ENCODE assay signal across 7 cellular contexts in the genomic region with DNA sequence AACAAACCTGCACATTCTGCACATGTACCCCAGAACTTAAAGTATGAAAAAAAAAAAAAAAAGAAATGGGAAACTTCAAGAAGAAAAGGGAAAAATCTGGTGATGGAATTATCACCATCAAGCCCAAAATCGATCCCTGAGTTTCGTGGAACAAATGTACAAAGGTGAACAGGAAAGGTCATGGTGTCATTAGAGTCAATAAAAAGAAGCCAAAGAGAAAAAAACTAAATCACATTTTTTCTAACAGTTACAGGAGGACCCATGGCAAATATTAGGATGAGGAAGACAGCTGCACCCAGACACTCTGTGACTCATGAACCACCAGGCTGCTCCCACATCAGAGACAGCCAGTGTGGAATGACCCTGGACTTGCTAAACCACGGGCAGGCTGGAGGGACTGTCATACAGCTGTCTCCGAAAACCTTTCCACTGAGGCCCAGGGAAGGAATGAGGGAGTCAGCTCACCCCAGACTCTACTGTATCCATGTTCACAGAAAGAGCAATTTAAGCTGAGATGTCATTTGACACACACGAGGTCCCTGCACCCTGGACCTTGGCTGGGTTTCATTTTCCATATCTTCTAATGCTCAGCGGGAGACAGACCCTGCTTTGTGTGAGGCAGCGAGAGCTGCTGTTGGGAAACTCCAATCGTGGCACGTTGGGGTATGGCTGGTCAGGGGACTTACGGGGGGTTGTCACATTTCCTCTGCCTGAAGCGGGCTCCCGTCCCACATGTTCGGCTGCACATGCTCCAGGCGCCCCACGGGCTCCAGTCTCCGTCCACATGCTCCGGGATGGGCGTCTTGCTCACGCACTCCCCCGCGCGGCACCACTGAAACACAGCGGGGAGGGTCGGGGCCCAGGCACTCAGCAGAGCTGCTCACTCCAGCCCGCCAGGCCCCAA.
DNase-seq lines count a peak whose midpoint lies in the region.

No MANE protein-coding gene starts in this region.

- intact Hi-C loops in activated T-helper 2 cell treated with anti-CD3 and anti-CD28 coated beads, Interferon-gamma antibody, Interleukin-2, Interleukin-4, amounts not matched to agents 10 μg/mL and 5 μg/mL and 100 μg/mL, durations not matched to agents 14 hours and 24 hours and 36 hours (cut with micrococcal nuclease) = loop anchor here (5.0 kb wide), 1 partner anchor 204 kb away; no protein-coding TSS in a partner anchor

- no peaks in the 10 kb centered on the region for H3K36me3 Mint-ChIP-seq in activated T-helper 2 cell treated with anti-CD3 and anti-CD28 coated beads, Interferon-gamma antibody, Interleukin-2, Interleukin-4, amounts not matched to agents 10 μg/mL and 5 μg/mL and 100 μg/mL, durations not matched to agents 14 hours and 24 hours and 36 hours (ENCODE audit: low read depth)
- peaks cover 0 to 4% (median 0%) of the 10 kb centered on the region in 3 donors for H3K36me3 Mint-ChIP-seq in immature natural killer cell

- peak; percentile 18 for DNase-seq in HT1080 (ENCODE audit: low read depth)
- DNase-seq in activated T-helper 2 cell treated with anti-CD3 and anti-CD28 coated beads, Interferon-gamma antibody, Interleukin-2, Interleukin-4, amounts not matched to agents 10 μg/mL and 5 μg/mL and 100 μg/mL, durations not matched to agents 14 hours and 24 hours and 36 hours (ENCODE audit: low spot score) = no peak
- DNase-seq in immature natural killer cell = peak in 2 of 3 donors; percentile 3 to 19
- DNase-seq in stimulated activated naive CD4-positive, alpha-beta T cell treated with Interleukin-2 at 50 U/mL for 16 hours (lab: John Stamatoyannopoulos, UW) = peak; percentile 3
- DNase-seq in NCI-H1048 (lab: John Stamatoyannopoulos, UW) = no peak
- DNase-seq in DMS153 (lab: John Stamatoyannopoulos, UW) = no peak
- no peak for DNase-seq in SK-N-DZ (ENCODE audit: low spot score)

- peak overlapping the region; percentile 37 for H3K4me3 Mint-ChIP-seq in activated T-helper 2 cell treated with anti-CD3 and anti-CD28 coated beads, Interferon-gamma antibody, Interleukin-2, Interleukin-4, amounts not matched to agents 10 μg/mL and 5 μg/mL and 100 μg/mL, durations not matched to agents 14 hours and 24 hours and 36 hours (ENCODE audit: low read depth)
- peak overlapping the region in 4 of 5 donors; percentile 15 to 48 (median 45) for H3K4me3 Mint-ChIP-seq in immature natural killer cell

- peaks cover 6% of the 10 kb centered on the region for H3K27me3 Mint-ChIP-seq in activated T-helper 2 cell treated with anti-CD3 and anti-CD28 coated beads, Interferon-gamma antibody, Interleukin-2, Interleukin-4, amounts not matched to agents 10 μg/mL and 5 μg/mL and 100 μg/mL, durations not matched to agents 14 hours and 24 hours and 36 hours (ENCODE audit: low read depth)
- H3K27me3 Mint-ChIP-seq in immature natural killer cell (ENCODE audit: low read depth in 3 of 3) = peaks cover 4 to 7% (median 6%) of the 10 kb centered on the region in 3 donors

- H3K4me1 Mint-ChIP-seq in activated T-helper 2 cell treated with anti-CD3 and anti-CD28 coated beads, Interferon-gamma antibody, Interleukin-2, Interleukin-4, amounts not matched to agents 10 μg/mL and 5 μg/mL and 100 μg/mL, durations not matched to agents 14 hours and 24 hours and 36 hours (ENCODE audit: low read depth) = no peaks in the 10 kb centered on the region
- H3K4me1 Mint-ChIP-seq in immature natural killer cell = peaks cover 0 to 5% of the 10 kb centered on the region in 2 donors

- H3K27ac Mint-ChIP-seq in activated T-helper 2 cell treated with anti-CD3 and anti-CD28 coated beads, Interferon-gamma antibody, Interleukin-2, Interleukin-4, amounts not matched to agents 10 μg/mL and 5 μg/mL and 100 μg/mL, durations not matched to agents 14 hours and 24 hours and 36 hours = no peak overlapping the region
- no peak overlapping the region for H3K27ac Mint-ChIP-seq in immature natural killer cell

- no peaks in the 10 kb centered on the region for H3K9me3 Mint-ChIP-seq in activated T-helper 2 cell treated with anti-CD3 and anti-CD28 coated beads, Interferon-gamma antibody, Interleukin-2, Interleukin-4, amounts not matched to agents 10 μg/mL and 5 μg/mL and 100 μg/mL, durations not matched to agents 14 hours and 24 hours and 36 hours
- H3K9me3 Mint-ChIP-seq in immature natural killer cell = no peaks in the 10 kb centered on the region

Comparison
In these comparisons a context has a peak if more than half of its experiments do, and no peak if none do; other contexts are left out.
1. DNase-seq: peak in HT1080 (single experiment), immature natural killer cell (2 of 3) and stimulated activated naive CD4-positive, alpha-beta T cell treated with Interleukin-2 at 50 U/mL for 16 hours (single experiment); none in activated T-helper 2 cell treated with anti-CD3 and anti-CD28 coated beads, Interferon-gamma antibody, Interleukin-2, Interleukin-4, amounts not matched to agents 10 μg/mL and 5 μg/mL and 100 μg/mL, durations not matched to agents 14 hours and 24 hours and 36 hours (single experiment), NCI-H1048 (single experiment), DMS153 (single experiment) and SK-N-DZ (single experiment).